ENCODE assay signal across 12 cellular contexts in genomic region chr16:56518435-56518834, GRCh38. TPM values are rescaled to one million over a fixed set of nuclear protein-coding genes. Genes with fewer than 3 reads are reported as not detected.
DNase-seq lines count a peak whose midpoint lies in the region; ATAC-seq and TF ChIP-seq lines count a peak whose summit lies in the region.
"Had no signal": no experiment of that assay in that cellular context is flagged by ENCODE, and none has a peak within 500 bp of the region (broad histone marks: within the 10 kb centered on the region; RNA-seq: fewer than 3 reads in every experiment).

No MANE protein-coding gene starts in this region.

- WGBS in testis, 2 donors = 51 to 53% methylated on average over 7 of the region's 7 CpGs

- H3K27me3 Mint-ChIP-seq in activated T-cell treated with anti-CD3 and anti-CD28 coated beads, Interleukin-2, amount 50 U/mL, for 24 hours = no peaks in the 10 kb centered on the region
- no peaks in the 10 kb centered on the region for H3K27me3 Mint-ChIP-seq in activated T-helper 2 cell treated with anti-CD3 and anti-CD28 coated beads, Interferon-gamma antibody, Interleukin-2, Interleukin-4, amounts not matched to agents 10 μg/mL and 5 μg/mL and 100 μg/mL, durations not matched to agents 14 hours and 24 hours and 36 hours (ENCODE audit: low read depth)
- H3K27me3 Mint-ChIP-seq in immature natural killer cell (ENCODE audit: low read depth in 3 of 3) = peaks cover 9 to 11% (median 10%) of the 10 kb centered on the region in 3 donors

- H3K4me3 Mint-ChIP-seq in activated T-cell treated with anti-CD3 and anti-CD28 coated beads, Interleukin-2, amount 50 U/mL, for 24 hours = peak overlapping the region; percentile 87
- H3K4me3 Mint-ChIP-seq in activated T-helper 2 cell treated with anti-CD3 and anti-CD28 coated beads, Interferon-gamma antibody, Interleukin-2, Interleukin-4, amounts not matched to agents 10 μg/mL and 5 μg/mL and 100 μg/mL, durations not matched to agents 14 hours and 24 hours and 36 hours (ENCODE audit: low read depth) = peak overlapping the region; percentile 79
- peak overlapping the region; percentile 68 to 90 (median 87) for H3K4me3 Mint-ChIP-seq in immature natural killer cell

- H3K36me3 Mint-ChIP-seq in activated T-cell treated with anti-CD3 and anti-CD28 coated beads, Interleukin-2, amount 50 U/mL, for 24 hours (ENCODE audit: low read depth) = peaks cover 3% of the 10 kb centered on the region
- H3K36me3 Mint-ChIP-seq in activated T-helper 2 cell treated with anti-CD3 and anti-CD28 coated beads, Interferon-gamma antibody, Interleukin-2, Interleukin-4, amounts not matched to agents 10 μg/mL and 5 μg/mL and 100 μg/mL, durations not matched to agents 14 hours and 24 hours and 36 hours (ENCODE audit: low read depth) = no peaks in the 10 kb centered on the region
- H3K36me3 Mint-ChIP-seq in immature natural killer cell = no peaks in the 10 kb centered on the region

- H3K27ac Mint-ChIP-seq in activated T-cell treated with anti-CD3 and anti-CD28 coated beads, Interleukin-2, amount 50 U/mL, for 24 hours = no peak overlapping the region
- no peak overlapping the region for H3K27ac Mint-ChIP-seq in activated T-helper 2 cell treated with anti-CD3 and anti-CD28 coated beads, Interferon-gamma antibody, Interleukin-2, Interleukin-4, amounts not matched to agents 10 μg/mL and 5 μg/mL and 100 μg/mL, durations not matched to agents 14 hours and 24 hours and 36 hours
- peak overlapping the region in 4 of 6 donors; percentile 26 to 56 (median 40) for H3K27ac Mint-ChIP-seq in immature natural killer cell

- H3K27ac ChIP-seq in temporal lobe (ENCODE audit: low read depth, low read length) (peak overlapping the region; percentile 97), testis (no peak overlapping the region), lower lobe of right lung (no peak overlapping the region)

- H3K27me3 ChIP-seq in testis (no peaks in the 10 kb centered on the region), lower lobe of right lung (ENCODE audit: low read depth) (no peaks in the 10 kb centered on the region)

- H3K4me3 ChIP-seq in testis (no peak overlapping the region), lower lobe of right lung (no peak overlapping the region)

- TF ChIP-seq CTCF in testis (IDR thresholded peaks at IDR 0.05) (no peak), lower lobe of right lung (IDR thresholded peaks at IDR 0.05) (no peak)

- peaks cover 60% of the 10 kb centered on the region for H3K4me1 Mint-ChIP-seq in activated T-cell treated with anti-CD3 and anti-CD28 coated beads, Interleukin-2, amount 50 U/mL, for 24 hours (ENCODE audit: low read depth)
- H3K4me1 Mint-ChIP-seq in activated T-helper 2 cell treated with anti-CD3 and anti-CD28 coated beads, Interferon-gamma antibody, Interleukin-2, Interleukin-4, amounts not matched to agents 10 μg/mL and 5 μg/mL and 100 μg/mL, durations not matched to agents 14 hours and 24 hours and 36 hours (ENCODE audit: low read depth) = peaks cover 8% of the 10 kb centered on the region
- H3K4me1 Mint-ChIP-seq in immature natural killer cell = peaks cover 24 to 26% of the 10 kb centered on the region in 2 donors

- intact Hi-C loops in activated T-helper 2 cell treated with anti-CD3 and anti-CD28 coated beads, Interferon-gamma antibody, Interleukin-2, Interleukin-4, amounts not matched to agents 10 μg/mL and 5 μg/mL and 100 μg/mL, durations not matched to agents 14 hours and 24 hours and 36 hours (cut with micrococcal nuclease) = no loop called here
- intact Hi-C loops in testis (cut with DNase I; ENCODE audit: low total_unique reads) = no loop called here
- intact Hi-C loops in lower lobe of right lung (cut with DNase I) = loop anchor here (10.0 kb wide), 1 partner anchor 186 kb away; no protein-coding TSS in a partner anchor

- H3K36me3 ChIP-seq in testis (ENCODE audit: low read depth, missing control alignments) (no peaks in the 10 kb centered on the region), lower lobe of right lung (no peaks in the 10 kb centered on the region)

- H3K4me1 ChIP-seq in testis (peaks cover 18% of the 10 kb centered on the region), lower lobe of right lung (peaks cover 37% of the 10 kb centered on the region)

- TF ChIP-seq POLR2A in testis (IDR thresholded peaks at IDR 0.05) = no peak

- no peaks in the 10 kb centered on the region for H3K9me3 Mint-ChIP-seq in activated T-cell treated with anti-CD3 and anti-CD28 coated beads, Interleukin-2, amount 50 U/mL, for 24 hours
- H3K9me3 Mint-ChIP-seq in activated T-helper 2 cell treated with anti-CD3 and anti-CD28 coated beads, Interferon-gamma antibody, Interleukin-2, Interleukin-4, amounts not matched to agents 10 μg/mL and 5 μg/mL and 100 μg/mL, durations not matched to agents 14 hours and 24 hours and 36 hours = no peaks in the 10 kb centered on the region
- H3K9me3 Mint-ChIP-seq in immature natural killer cell = no peaks in the 10 kb centered on the region

- H3K9me3 ChIP-seq in testis (no peaks in the 10 kb centered on the region), lower lobe of right lung (no peaks in the 10 kb centered on the region)

- DNase-seq in activated T-cell treated with anti-CD3 and anti-CD28 coated beads, Interleukin-2, amount 50 U/mL, for 24 hours = no peak
- DNase-seq in activated T-cell treated with anti-CD3 and anti-CD28 coated beads, Interleukin-2, amount 50 U/mL, for 48 hours = no peak
- DNase-seq in activated T-helper 2 cell treated with anti-CD3 and anti-CD28 coated beads, Interferon-gamma antibody, Interleukin-2, Interleukin-4, amounts not matched to agents 10 μg/mL and 5 μg/mL and 100 μg/mL, durations not matched to agents 14 hours and 24 hours and 36 hours (ENCODE audit: low spot score) = no peak
- DNase-seq in immature natural killer cell (no peak), mucosa of gallbladder (ENCODE audit: low spot score) (no peak), testis (no peak), lower lobe of right lung (no peak)
- DNase-seq: NCI-H510A; stimulated activated CD4-positive, alpha-beta T cell treated with anti-CD3 and anti-CD28 coated beads, Interleukin-1b, Interleukin-23, amount 100 ng/mL, for 48 hours had no signal

- no peak for ATAC-seq in lower lobe of right lung

RNA-seq across cellular contexts. Expression of gene BBS2, which starts 1.4 kb away (rescaled TPM):
- 11.3 and 18.0 TPM in 2 replicates for total RNA-seq in activated T-helper 2 cell treated with anti-CD3 and anti-CD28 coated beads, Interferon-gamma antibody, Interleukin-2, Interleukin-4, amounts not matched to agents 10 μg/mL and 5 μg/mL and 100 μg/mL, durations not matched to agents 14 hours and 24 hours and 36 hours
- polyA plus RNA-seq in immature natural killer cell = 10 to 100 TPM; 16.9 to 25.6 (median 19.2) TPM
- total RNA-seq in temporal lobe = 107 TPM
- total RNA-seq in mucosa of gallbladder = 42.7 TPM
- 10 to 100 TPM; 70.3 to 83.6 TPM for total RNA-seq in testis
- 79.8 TPM for polyA plus RNA-seq in testis (ENCODE audit: insufficient read depth, low read depth, low replicate concordance)
- 42.2 TPM for total RNA-seq in lower lobe of right lung

RNA-seq across cellular contexts. Expression of gene MT4, which starts 46.4 kb away (rescaled TPM):
- total RNA-seq in activated T-helper 2 cell treated with anti-CD3 and anti-CD28 coated beads, Interferon-gamma antibody, Interleukin-2, Interleukin-4, amounts not matched to agents 10 μg/mL and 5 μg/mL and 100 μg/mL, durations not matched to agents 14 hours and 24 hours and 36 hours = not detected in 2 replicates
- polyA plus RNA-seq in immature natural killer cell (not detected), testis (ENCODE audit: insufficient read depth, low read depth, low replicate concordance) (2.3 TPM)
- total RNA-seq in temporal lobe (not detected), mucosa of gallbladder (not detected), testis (not detected), lower lobe of right lung (not detected)
- total RNA-seq: mononuclear cell, urinary bladder had no signal
- polyA plus RNA-seq: urinary bladder had no signal

Comparison
In these comparisons a context has a peak if more than half of its experiments do, and no peak if none do; other contexts are left out.
1. H3K27ac Mint-ChIP-seq: peak in immature natural killer cell (4 of 6); none in activated T-cell treated with anti-CD3 and anti-CD28 coated beads, Interleukin-2, amount 50 U/mL, for 24 hours (single experiment) and activated T-helper 2 cell treated with anti-CD3 and anti-CD28 coated beads, Interferon-gamma antibody, Interleukin-2, Interleukin-4, amounts not matched to agents 10 μg/mL and 5 μg/mL and 100 μg/mL, durations not matched to agents 14 hours and 24 hours and 36 hours (single experiment).
2. Peak in every context shown above with its lines, with median percentiles within 50 percentile points of each other: H3K4me3 Mint-ChIP-seq.